ENCODE assay signal across 1 cellular context in the genomic region with DNA sequence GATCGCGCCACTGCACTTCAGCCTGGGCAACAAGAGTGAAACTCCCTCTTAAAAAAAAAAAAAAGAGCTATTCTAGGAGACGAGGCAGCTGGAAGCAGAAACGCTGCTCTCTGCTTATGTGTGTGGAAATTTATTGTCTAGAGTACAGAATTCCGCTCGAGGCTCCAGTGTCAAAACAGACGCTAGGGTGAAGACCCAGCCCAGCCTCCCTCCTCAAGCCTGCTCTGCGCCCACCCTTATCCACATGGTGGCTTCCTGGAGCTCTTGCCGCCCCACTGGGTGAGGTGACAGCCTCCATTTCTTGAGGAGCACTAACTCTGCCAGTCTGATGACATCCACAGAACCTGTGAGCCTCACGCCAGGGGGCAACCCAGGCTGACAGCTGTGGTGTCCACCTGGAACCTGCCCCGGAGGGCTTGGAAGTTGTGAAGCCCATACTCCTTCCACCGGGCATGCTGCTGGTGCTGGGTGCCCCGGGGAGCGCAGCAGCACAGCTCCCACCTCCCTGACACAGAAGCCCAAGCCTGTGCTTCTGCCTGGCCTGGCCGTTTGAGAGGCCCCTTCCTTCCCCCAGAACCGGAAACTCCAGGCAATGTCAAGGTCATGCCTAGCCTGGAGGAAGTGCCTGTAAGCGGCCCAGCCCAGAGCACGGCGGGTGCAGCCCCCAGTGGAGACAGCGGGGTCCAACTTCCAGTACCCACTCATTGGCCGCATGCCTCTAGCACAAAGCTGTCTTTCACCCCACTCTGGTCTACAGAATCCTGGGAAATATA.
TF ChIP-seq lines count a peak whose summit lies in the region.

No MANE protein-coding gene starts in this region.

TF ChIP-seq in HepG2, 621 proteins besides CTCF, POLR2A, EP300 and RAD21 (continued from another document and continues in another):
- TF ChIP-seq, protein P1, sequence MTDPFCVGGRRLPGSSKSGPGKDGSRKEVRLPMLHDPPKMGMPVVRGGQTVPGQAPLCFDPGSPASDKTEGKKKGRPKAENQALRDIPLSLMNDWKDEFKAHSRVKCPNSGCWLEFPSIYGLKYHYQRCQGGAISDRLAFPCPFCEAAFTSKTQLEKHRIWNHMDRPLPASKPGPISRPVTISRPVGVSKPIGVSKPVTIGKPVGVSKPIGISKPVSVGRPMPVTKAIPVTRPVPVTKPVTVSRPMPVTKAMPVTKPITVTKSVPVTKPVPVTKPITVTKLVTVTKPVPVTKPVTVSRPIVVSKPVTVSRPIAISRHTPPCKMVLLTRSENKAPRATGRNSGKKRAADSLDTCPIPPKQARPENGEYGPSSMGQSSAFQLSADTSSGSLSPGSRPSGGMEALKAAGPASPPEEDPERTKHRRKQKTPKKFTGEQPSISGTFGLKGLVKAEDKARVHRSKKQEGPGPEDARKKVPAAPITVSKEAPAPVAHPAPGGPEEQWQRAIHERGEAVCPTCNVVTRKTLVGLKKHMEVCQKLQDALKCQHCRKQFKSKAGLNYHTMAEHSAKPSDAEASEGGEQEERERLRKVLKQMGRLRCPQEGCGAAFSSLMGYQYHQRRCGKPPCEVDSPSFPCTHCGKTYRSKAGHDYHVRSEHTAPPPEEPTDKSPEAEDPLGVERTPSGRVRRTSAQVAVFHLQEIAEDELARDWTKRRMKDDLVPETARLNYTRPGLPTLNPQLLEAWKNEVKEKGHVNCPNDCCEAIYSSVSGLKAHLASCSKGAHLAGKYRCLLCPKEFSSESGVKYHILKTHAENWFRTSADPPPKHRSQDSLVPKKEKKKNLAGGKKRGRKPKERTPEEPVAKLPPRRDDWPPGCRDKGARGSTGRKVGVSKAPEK (CRISPR knock-in tag; IDR thresholded peaks at IDR 0.05; ENCODE audit: borderline replicate concordance) = no peak
- TF ChIP-seq PITX1 (CRISPR knock-in tag; IDR thresholded peaks at IDR 0.05) (no peak), HMG20B (CRISPR knock-in tag; conservative IDR thresholded peaks at IDR 0.05) (no peak), ZBTB20 (CRISPR knock-in tag; IDR thresholded peaks at IDR 0.05; ENCODE audit: borderline replicate concordance, low read depth) (no peak), AKAP8 (CRISPR knock-in tag; IDR thresholded peaks at IDR 0.05) (no peak), SRF (IDR thresholded peaks at IDR 0.05; ENCODE audit: low read depth, low read length) (no peak), POGZ (CRISPR knock-in tag; IDR thresholded peaks at IDR 0.05) (no peak), KMT2A (CRISPR knock-in tag; IDR thresholded peaks at IDR 0.05) (no peak), ZNF225 (CRISPR knock-in tag; IDR thresholded peaks at IDR 0.05) (no peak), CEBPB (IDR thresholded peaks at IDR 0.05; ENCODE audit: borderline replicate concordance, low read depth, low read length) (no peak), ZNF224 (CRISPR knock-in tag; IDR thresholded peaks at IDR 0.05) (no peak), MAFG (CRISPR knock-in tag; IDR thresholded peaks at IDR 0.05) (no peak), NCOA5 (CRISPR knock-in tag; IDR thresholded peaks at IDR 0.05) (no peak), ZNF746 (CRISPR knock-in tag; IDR thresholded peaks at IDR 0.05) (no peak), ZNF589 (CRISPR knock-in tag; conservative IDR thresholded peaks at IDR 0.05) (no peak), REL (CRISPR knock-in tag; conservative IDR thresholded peaks at IDR 0.05) (no peak), ZNF619 (CRISPR knock-in tag; IDR thresholded peaks at IDR 0.05) (no peak), ZNF30 (CRISPR knock-in tag; IDR thresholded peaks at IDR 0.05) (no peak), ZNF24 (IDR thresholded peaks at IDR 0.05) (no peak), ZNF326 (CRISPR knock-in tag; IDR thresholded peaks at IDR 0.05; ENCODE audit: borderline replicate concordance) (no peak), CAMTA2 (CRISPR knock-in tag; IDR thresholded peaks at IDR 0.05; ENCODE audit: borderline replicate concordance) (no peak)
- TF ChIP-seq, protein P2, sequence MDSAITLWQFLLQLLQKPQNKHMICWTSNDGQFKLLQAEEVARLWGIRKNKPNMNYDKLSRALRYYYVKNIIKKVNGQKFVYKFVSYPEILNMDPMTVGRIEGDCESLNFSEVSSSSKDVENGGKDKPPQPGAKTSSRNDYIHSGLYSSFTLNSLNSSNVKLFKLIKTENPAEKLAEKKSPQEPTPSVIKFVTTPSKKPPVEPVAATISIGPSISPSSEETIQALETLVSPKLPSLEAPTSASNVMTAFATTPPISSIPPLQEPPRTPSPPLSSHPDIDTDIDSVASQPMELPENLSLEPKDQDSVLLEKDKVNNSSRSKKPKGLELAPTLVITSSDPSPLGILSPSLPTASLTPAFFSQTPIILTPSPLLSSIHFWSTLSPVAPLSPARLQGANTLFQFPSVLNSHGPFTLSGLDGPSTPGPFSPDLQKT (CRISPR knock-in tag; IDR thresholded peaks at IDR 0.05; ENCODE audit: borderline replicate concordance) = no peak
- TF ChIP-seq, protein P3, sequence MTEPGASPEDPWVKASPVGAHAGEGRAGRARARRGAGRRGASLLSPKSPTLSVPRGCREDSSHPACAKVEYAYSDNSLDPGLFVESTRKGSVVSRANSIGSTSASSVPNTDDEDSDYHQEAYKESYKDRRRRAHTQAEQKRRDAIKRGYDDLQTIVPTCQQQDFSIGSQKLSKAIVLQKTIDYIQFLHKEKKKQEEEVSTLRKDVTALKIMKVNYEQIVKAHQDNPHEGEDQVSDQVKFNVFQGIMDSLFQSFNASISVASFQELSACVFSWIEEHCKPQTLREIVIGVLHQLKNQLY (CRISPR knock-in tag; IDR thresholded peaks at IDR 0.05) = no peak
- TF ChIP-seq, protein P4, sequence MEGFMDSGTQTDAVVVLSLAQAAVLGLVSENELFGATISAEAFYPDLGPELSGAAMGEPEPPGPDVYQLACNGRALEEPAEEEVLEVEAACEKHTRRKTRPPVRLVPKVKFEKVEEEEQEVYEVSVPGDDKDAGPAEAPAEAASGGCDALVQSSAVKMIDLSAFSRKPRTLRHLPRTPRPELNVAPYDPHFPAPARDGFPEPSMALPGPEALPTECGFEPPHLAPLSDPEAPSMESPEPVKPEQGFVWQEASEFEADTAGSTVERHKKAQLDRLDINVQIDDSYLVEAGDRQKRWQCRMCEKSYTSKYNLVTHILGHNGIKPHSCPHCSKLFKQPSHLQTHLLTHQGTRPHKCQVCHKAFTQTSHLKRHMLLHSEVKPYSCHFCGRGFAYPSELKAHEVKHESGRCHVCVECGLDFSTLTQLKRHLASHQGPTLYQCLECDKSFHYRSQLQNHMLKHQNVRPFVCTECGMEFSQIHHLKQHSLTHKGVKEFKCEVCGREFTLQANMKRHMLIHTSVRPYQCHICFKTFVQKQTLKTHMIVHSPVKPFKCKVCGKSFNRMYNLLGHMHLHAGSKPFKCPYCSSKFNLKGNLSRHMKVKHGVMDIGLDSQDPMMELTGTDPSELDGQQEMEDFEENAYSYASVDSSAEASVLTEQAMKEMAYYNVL (CRISPR knock-in tag; IDR thresholded peaks at IDR 0.05; ENCODE audit: borderline replicate concordance) = 0 out of 2 replicates have a peak, but pooled peaks have one; percentile 19
- TF ChIP-seq, protein P5, sequence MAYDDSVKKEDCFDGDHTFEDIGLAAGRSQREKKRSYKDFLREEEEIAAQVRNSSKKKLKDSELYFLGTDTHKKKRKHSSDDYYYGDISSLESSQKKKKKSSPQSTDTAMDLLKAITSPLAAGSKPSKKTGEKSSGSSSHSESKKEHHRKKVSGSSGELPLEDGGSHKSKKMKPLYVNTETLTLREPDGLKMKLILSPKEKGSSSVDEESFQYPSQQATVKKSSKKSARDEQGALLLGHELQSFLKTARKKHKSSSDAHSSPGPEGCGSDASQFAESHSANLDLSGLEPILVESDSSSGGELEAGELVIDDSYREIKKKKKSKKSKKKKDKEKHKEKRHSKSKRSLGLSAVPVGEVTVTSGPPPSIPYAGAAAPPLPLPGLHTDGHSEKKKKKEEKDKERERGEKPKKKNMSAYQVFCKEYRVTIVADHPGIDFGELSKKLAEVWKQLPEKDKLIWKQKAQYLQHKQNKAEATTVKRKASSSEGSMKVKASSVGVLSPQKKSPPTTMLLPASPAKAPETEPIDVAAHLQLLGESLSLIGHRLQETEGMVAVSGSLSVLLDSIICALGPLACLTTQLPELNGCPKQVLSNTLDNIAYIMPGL (CRISPR knock-in tag; IDR thresholded peaks at IDR 0.05; ENCODE audit: borderline replicate concordance in 1 of 2, low read depth in 1 of 2) = no peak; a peak in 1 of 4 replicates
- TF ChIP-seq, protein P6, sequence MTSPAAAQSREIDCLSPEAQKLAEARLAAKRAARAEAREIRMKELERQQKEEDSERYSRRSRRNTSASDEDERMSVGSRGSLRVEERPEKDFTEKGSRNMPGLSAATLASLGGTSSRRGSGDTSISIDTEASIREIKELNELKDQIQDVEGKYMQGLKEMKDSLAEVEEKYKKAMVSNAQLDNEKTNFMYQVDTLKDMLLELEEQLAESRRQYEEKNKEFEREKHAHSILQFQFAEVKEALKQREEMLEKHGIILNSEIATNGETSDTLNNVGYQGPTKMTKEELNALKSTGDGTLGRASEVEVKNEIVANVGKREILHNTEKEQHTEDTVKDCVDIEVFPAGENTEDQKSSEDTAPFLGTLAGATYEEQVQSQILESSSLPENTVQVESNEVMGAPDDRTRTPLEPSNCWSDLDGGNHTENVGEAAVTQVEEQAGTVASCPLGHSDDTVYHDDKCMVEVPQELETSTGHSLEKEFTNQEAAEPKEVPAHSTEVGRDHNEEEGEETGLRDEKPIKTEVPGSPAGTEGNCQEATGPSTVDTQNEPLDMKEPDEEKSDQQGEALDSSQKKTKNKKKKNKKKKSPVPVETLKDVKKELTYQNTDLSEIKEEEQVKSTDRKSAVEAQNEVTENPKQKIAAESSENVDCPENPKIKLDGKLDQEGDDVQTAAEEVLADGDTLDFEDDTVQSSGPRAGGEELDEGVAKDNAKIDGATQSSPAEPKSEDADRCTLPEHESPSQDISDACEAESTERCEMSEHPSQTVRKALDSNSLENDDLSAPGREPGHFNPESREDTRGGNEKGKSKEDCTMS (CRISPR knock-in tag; conservative IDR thresholded peaks at IDR 0.05) = no peak
- TF ChIP-seq, protein P7, sequence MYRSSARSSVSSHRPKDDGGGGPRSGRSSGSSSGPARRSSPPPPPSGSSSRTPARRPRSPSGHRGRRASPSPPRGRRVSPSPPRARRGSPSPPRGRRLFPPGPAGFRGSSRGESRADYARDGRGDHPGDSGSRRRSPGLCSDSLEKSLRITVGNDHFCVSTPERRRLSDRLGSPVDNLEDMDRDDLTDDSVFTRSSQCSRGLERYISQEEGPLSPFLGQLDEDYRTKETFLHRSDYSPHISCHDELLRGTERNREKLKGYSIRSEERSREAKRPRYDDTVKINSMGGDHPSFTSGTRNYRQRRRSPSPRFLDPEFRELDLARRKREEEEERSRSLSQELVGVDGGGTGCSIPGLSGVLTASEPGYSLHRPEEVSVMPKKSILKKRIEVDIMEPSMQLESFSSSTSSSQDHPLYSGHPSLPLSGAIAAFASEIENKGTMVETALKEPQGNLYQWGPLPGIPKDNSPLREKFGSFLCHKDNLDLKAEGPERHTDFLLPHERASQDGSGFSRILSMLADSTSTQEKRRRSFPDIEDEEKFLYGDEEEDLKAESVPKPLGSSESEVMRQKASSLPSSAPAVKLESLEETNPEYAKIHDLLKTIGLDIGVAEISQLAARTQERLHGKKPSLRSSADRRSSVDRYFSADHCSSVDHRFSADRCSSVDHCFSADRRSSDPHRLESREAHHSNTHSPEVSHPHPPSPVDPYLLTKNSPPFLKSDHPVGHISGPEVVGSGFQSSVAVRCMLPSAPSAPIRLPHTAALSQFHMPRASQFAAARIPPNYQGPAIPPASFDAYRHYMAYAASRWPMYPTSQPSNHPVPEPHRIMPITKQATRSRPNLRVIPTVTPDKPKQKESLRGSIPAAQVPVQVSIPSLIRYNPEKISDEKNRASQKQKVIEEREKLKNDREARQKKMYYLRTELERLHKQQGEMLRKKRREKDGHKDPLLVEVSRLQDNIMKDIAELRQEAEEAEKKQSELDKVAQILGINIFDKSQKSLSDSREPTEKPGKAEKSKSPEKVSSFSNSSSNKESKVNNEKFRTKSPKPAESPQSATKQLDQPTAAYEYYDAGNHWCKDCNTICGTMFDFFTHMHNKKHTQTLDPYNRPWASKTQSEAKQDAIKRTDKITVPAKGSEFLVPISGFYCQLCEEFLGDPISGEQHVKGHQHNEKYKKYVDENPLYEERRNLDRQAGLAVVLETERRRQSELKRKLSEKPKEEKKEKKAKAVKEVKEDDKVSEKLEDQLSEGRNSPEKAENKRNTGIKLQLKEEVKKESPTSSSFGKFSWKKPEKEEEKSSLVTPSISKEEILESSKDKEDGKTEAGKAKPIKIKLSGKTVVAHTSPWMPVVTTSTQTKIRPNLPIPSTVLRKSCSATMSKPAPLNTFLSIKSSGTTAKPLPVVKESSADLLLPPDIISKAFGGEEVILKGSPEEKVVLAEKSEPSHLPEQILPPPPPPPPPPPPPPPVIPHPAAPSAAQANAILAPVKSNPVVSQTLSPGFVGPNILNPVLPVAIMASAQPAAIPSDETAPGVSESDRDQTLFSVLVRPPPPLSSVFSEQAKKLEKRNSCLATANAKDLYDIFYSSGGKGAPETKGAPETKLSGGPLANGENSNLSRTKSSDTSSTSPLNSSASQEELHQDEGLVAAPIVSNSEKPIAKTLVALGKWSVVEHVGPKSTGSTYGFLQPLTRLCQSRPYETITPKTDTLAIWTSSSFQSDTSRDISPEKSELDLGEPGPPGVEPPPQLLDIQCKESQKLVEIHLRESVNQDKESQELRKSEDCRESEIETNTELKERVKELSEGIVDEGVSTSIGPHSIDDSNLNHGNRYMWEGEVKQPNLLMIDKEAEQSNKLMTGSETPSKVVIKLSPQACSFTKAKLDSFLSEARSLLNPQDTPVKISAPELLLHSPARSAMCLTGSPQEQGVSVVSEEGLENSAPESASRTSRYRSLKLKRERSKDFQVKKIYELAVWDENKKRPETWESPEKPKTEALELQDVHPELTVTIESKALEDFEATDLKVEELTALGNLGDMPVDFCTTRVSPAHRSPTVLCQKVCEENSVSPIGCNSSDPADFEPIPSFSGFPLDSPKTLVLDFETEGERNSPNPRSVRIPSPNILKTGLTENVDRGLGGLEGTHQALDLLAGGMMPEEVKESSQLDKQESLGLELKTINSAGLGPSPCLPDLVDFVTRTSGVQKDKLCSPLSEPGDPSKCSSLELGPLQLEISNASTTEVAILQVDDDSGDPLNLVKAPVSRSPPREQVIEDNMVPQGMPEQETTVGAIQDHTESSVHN (CRISPR knock-in tag; IDR thresholded peaks at IDR 0.05) = no peak
- TF ChIP-seq, protein P8, sequence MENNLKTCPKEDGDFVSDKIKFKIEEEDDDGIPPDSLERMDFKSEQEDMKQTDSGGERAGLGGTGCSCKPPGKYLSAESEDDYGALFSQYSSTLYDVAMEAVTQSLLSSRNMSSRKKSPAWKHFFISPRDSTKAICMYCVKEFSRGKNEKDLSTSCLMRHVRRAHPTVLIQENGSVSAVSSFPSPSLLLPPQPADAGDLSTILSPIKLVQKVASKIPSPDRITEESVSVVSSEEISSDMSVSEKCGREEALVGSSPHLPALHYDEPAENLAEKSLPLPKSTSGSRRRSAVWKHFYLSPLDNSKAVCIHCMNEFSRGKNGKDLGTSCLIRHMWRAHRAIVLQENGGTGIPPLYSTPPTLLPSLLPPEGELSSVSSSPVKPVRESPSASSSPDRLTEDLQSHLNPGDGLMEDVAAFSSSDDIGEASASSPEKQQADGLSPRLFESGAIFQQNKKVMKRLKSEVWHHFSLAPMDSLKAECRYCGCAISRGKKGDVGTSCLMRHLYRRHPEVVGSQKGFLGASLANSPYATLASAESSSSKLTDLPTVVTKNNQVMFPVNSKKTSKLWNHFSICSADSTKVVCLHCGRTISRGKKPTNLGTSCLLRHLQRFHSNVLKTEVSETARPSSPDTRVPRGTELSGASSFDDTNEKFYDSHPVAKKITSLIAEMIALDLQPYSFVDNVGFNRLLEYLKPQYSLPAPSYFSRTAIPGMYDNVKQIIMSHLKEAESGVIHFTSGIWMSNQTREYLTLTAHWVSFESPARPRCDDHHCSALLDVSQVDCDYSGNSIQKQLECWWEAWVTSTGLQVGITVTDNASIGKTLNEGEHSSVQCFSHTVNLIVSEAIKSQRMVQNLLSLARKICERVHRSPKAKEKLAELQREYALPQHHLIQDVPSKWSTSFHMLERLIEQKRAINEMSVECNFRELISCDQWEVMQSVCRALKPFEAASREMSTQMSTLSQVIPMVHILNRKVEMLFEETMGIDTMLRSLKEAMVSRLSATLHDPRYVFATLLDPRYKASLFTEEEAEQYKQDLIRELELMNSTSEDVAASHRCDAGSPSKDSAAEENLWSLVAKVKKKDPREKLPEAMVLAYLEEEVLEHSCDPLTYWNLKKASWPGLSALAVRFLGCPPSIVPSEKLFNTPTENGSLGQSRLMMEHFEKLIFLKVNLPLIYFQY (CRISPR knock-in tag; IDR thresholded peaks at IDR 0.05; ENCODE audit: borderline replicate concordance) = no peak
